ENCODE assay signal across 30 cellular contexts in genomic region chr9:107647611-107648010, GRCh38.
"Had no signal": no experiment of that assay in that cellular context is flagged by ENCODE, and none has a peak within 500 bp of the region (broad histone marks: within the 10 kb centered on the region; RNA-seq: fewer than 3 reads in every experiment).

No MANE protein-coding gene starts in this region.

- H3K36me3 ChIP-seq: MG63 had no signal

- H3K4me2 ChIP-seq: KMS-11 had no signal

- H3K9me3 ChIP-seq: MG63 had no signal

- H3K9ac ChIP-seq: KMS-11 had no signal

- H3K27me3 ChIP-seq: MG63 had no signal

- DNase-seq: Karpas-422, Kasumi-1, KG1, MG63, MM.1S, NCI-H1048, NCI-H1092, NCI-H1092 treated with DMSO at 0.1 percent for 48 hours, NCI-H1105, NCI-H1105 treated with DMSO at 0.1 percent for 48 hours, NCI-H1417 treated with DMSO at 0.1 percent for 48 hours, NCI-H1436, NCI-H1436 treated with DMSO at 0.1 percent for 48 hours, NCI-H1694, NCI-H1694 treated with DMSO at 0.1 percent for 48 hours, NCI-H187, NCI-H187 treated with DMSO at 0.1 percent for 48 hours, NCI-H1930, NCI-H2029, NCI-H2029 treated with DMSO at 0.1 percent for 48 hours, NCI-H2081 treated with DMSO at 0.1 percent for 48 hours, NCI-H2107, NCI-H2171, NCI-H2171 treated with DMSO at 0.1 percent for 48 hours, NCI-H2227 treated with DMSO at 0.1 percent for 48 hours, NCI-H226, NCI-H345, NCI-H446, NCI-H446 treated with DMSO at 0.1 percent for 48 hours had no signal

- H3K27ac ChIP-seq: KMS-11 had no signal

- H3K4me3 ChIP-seq: MG63 had no signal
